Comparison of ENCODE assay signal across 8 cellular contexts in the genomic region with DNA sequence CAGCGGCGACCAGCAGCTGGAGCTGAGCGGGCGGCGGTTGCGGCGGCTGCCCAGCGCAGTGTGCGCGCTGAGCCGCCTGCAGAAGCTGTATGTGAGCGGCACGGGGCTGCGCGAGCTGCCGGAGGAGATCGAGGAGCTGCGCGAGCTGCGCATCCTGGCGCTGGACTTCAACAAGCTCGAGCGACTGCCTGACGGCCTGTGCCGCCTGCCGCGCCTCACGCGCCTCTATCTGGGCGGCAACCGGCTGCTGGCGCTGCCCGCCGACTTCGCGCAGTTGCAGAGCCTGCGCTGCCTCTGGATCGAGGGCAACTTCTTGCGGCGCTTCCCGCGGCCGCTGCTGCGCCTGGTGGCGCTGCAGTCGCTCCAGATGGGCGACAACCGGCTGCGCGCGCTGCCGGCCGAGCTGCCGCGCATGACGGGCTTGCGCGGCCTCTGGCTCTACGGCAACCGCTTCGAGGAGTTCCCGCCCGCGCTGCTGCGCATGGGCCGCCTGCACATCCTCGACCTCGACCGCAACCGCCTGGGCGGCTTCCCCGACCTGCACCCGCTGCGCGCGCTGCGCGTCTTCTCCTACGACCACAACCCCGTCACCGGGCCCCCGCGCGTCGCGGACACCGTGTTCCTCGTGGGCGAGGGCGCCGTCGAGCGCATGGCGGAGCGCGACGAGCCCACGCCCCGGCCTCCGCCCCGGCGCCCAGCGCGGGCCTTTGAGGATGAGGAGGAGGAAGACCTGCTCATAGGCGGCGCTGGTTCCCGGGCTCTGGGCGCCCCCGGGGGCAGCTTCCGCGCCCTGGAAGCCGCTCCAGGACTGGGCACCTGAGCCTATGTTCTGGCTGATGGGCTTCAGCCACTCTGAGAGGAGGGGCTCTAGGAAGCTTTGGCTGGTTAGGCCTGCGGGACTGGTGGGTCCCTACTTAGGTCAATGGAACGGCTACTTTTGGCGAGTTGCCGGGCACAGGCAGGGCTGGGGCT. TPM values are rescaled to one million over a fixed set of nuclear protein-coding genes. Genes with fewer than 3 reads are reported as not detected.
DNase-seq lines count a peak whose midpoint lies in the region; ATAC-seq, FAIRE-seq and TF ChIP-seq lines count a peak whose summit lies in the region.

No MANE protein-coding gene starts in this region.

- no peak for TF ChIP-seq POLR2A in GM12892 (IDR thresholded peaks at IDR 0.05; ENCODE audit: low read depth, low read length)

- peak; percentile 71 for ATAC-seq in HG03342 (IDR thresholded peaks at IDR 0.05; ENCODE audit: unreplicated experiment)
- ATAC-seq in esophagus mucosa: peak; percentile 86

- no peak for FAIRE-seq in GM12892 (lab: Jason Lieb, UNC)

- DNase-seq in GM12892 (ENCODE audit: insufficient read length): peak; percentile 67
- DNase-seq in NCI-H526 (lab: John Stamatoyannopoulos, UW): peak; percentile 68 to 94
- peak; percentile 18 for DNase-seq in activated T-cell treated with anti-CD3 and anti-CD28 coated beads for 4 hours
- DNase-seq in myocyte (ENCODE audit: low read depth): peak; percentile 34
- DNase-seq in stimulated activated naive CD4-positive, alpha-beta T cell (lab: John Stamatoyannopoulos, UW): peak; percentile 9 to 36 (median 22)
- no peak for DNase-seq in A172 (ENCODE audit: low spot score)

RNA-seq across cellular contexts. Expression of gene LRRC10B, which starts 0.8 kb away (rescaled TPM):
- polyA plus RNA-seq in GM12892 (2012; ENCODE audit: missing spikeins): not detected
- total RNA-seq in esophagus mucosa (0.12 TPM), myocyte (not detected in 2 replicates)
- not detected for polyA plus RNA-seq in myocyte (2012)
- not detected in 2 replicates for total RNA-seq in A172 (2014; rRNA removed; shearing (Covaris generic))
